ENCODE assay signal across 9 cellular contexts in genomic region chr1:66439028-66439427, GRCh38.
A peak's percentile ranks its signal among the peaks of the same experiment; 100 is the strongest.
DNase-seq lines count a peak whose midpoint lies in the region; ATAC-seq, FAIRE-seq and TF ChIP-seq lines count a peak whose summit lies in the region.
"Had no signal": no experiment of that assay in that cellular context is flagged by ENCODE, and none has a peak within 500 bp of the region (broad histone marks: within the 10 kb centered on the region; RNA-seq: fewer than 3 reads in every experiment).

No MANE protein-coding gene starts in this region.

- ATAC-seq in right lobe of liver (peak in 3 of 4 donors; percentile 27 to 67 (median 60)), HepG2 (no peak), HG03175 (IDR thresholded peaks at IDR 0.05; ENCODE audit: unreplicated experiment) (peak; percentile 80), T-cell (replicated peaks in 1 of 4) (no peak)
- peak; percentile 65 for ATAC-seq in stimulated activated memory B cell treated with anti-CD40 and anti-IgM and Interleukin-4, amounts not matched to agents 10 μg/mL and 1 μg/mL and 100 μg/mL, for 72 hours

- H4K20me1 ChIP-seq in HepG2 (ENCODE audit: insufficient read depth, low read length) = no peaks in the 10 kb centered on the region

- no peak overlapping the region for H3K9ac ChIP-seq in HepG2 (ENCODE audit: insufficient read depth, low read depth, low read length)

- H3K9me3 ChIP-seq in right lobe of liver = no peaks in the 10 kb centered on the region
- H3K9me3 ChIP-seq in HepG2 (ENCODE audit: low read length) = no peaks in the 10 kb centered on the region

- H3K9me3 Mint-ChIP-seq in activated CD4-positive, alpha-beta memory T cell treated with anti-CD3 and anti-CD28 coated beads for 36 hours = no peaks in the 10 kb centered on the region
- H3K9me3 Mint-ChIP-seq in stimulated activated memory B cell treated with anti-CD40 and anti-IgM and Interleukin-4, amounts not matched to agents 10 μg/mL and 1 μg/mL and 100 μg/mL, for 72 hours = no peaks in the 10 kb centered on the region
- no peaks in the 10 kb centered on the region for H3K9me3 Mint-ChIP-seq in T-cell

- H3K4me3 ChIP-seq in right lobe of liver = no peak overlapping the region
- H3K4me3 ChIP-seq in HepG2 (replicated peaks in 1 of 3; ENCODE audit: insufficient read depth in 1 of 3, low read depth in 2 of 3, low read length in 3 of 3) = no peak overlapping the region

- peaks cover 41% of the 10 kb centered on the region for H3K4me1 Mint-ChIP-seq in activated CD4-positive, alpha-beta memory T cell treated with anti-CD3 and anti-CD28 coated beads for 36 hours (ENCODE audit: low read depth)
- peaks cover 44% of the 10 kb centered on the region for H3K4me1 Mint-ChIP-seq in stimulated activated memory B cell treated with anti-CD40 and anti-IgM and Interleukin-4, amounts not matched to agents 10 μg/mL and 1 μg/mL and 100 μg/mL, for 72 hours
- H3K4me1 Mint-ChIP-seq in T-cell = peaks cover 7 to 29% (median 15%) of the 10 kb centered on the region in 3 donors

- CTCF ChIA-PET in HepG2 (lab: Yijun Ruan, JAX; ENCODE audit: low intra/inter-chr PET ratio, low total read pairs) = no interaction called here
- CTCF ChIA-PET in activated CD4-positive, alpha-beta memory T cell treated with anti-CD3 and anti-CD28 coated beads for 36 hours (lab: Charles Lee) = interaction anchor here (0.6 to 1.4 kb wide), 3 partner anchors 11 to 196 kb away, joined by 3 to 6 read pairs (median 5); no protein-coding TSS in a partner anchor
- CTCF ChIA-PET in T-cell (lab: Charles Lee) = no interaction called here

- TF ChIP-seq CTCF in right lobe of liver (IDR thresholded peaks at IDR 0.05) = no peak
- TF ChIP-seq CTCF in HepG2 (CRISPR knock-in tag; IDR thresholded peaks at IDR 0.05) = no peak

- no peaks in the 10 kb centered on the region for H3K36me3 ChIP-seq in right lobe of liver
- no peaks in the 10 kb centered on the region for H3K36me3 ChIP-seq in HepG2 (replicated peaks in 1 of 2; ENCODE audit: control insufficient read depth in 1 of 2, insufficient read depth in 2 of 2, low read length in 2 of 2)

- TF ChIP-seq RAD21 in HepG2 (CRISPR knock-in tag; IDR thresholded peaks at IDR 0.05) = no peak

- no peak for TF ChIP-seq POLR2A in right lobe of liver (IDR thresholded peaks at IDR 0.05)
- no peak for TF ChIP-seq POLR2A in HepG2 (IDR thresholded peaks at IDR 0.05; ENCODE audit: insufficient read depth in 1 of 2, low read depth in 2 of 2, low read length in 2 of 2)

- no peak overlapping the region for H3K4me3 Mint-ChIP-seq in activated CD4-positive, alpha-beta memory T cell treated with anti-CD3 and anti-CD28 coated beads for 36 hours
- H3K4me3 Mint-ChIP-seq in stimulated activated memory B cell treated with anti-CD40 and anti-IgM and Interleukin-4, amounts not matched to agents 10 μg/mL and 1 μg/mL and 100 μg/mL, for 72 hours = peak overlapping the region; percentile 50
- no peak overlapping the region for H3K4me3 Mint-ChIP-seq in T-cell

- no peaks in the 10 kb centered on the region for H3K27me3 ChIP-seq in right lobe of liver
- no peaks in the 10 kb centered on the region for H3K27me3 ChIP-seq in HepG2 (ENCODE audit: control insufficient read depth in 1 of 2, insufficient read depth in 2 of 2, low read length in 2 of 2)

- H3K27ac ChIP-seq in right lobe of liver (no peak overlapping the region), HepG2 (ENCODE audit: extremely low read length, insufficient read depth, low read length) (no peak overlapping the region)

- POLR2A ChIA-PET in HepG2 (lab: Yijun Ruan, JAX) (no interaction called here), T-cell (lab: Charles Lee) (no interaction called here)
- POLR2A ChIA-PET in activated CD4-positive, alpha-beta memory T cell treated with anti-CD3 and anti-CD28 coated beads for 36 hours (lab: Charles Lee) = no interaction called here

- no peaks in the 10 kb centered on the region for H3K36me3 Mint-ChIP-seq in activated CD4-positive, alpha-beta memory T cell treated with anti-CD3 and anti-CD28 coated beads for 36 hours
- no peaks in the 10 kb centered on the region for H3K36me3 Mint-ChIP-seq in stimulated activated memory B cell treated with anti-CD40 and anti-IgM and Interleukin-4, amounts not matched to agents 10 μg/mL and 1 μg/mL and 100 μg/mL, for 72 hours
- no peaks in the 10 kb centered on the region for H3K36me3 Mint-ChIP-seq in T-cell

- in situ Hi-C loops in HepG2 (cut with HindIII; ENCODE audit: extremely low pct_ligation_motif_present, low pct_unique_long_range_greater_than_20kb) = no loop called here

- TF ChIP-seq EP300 in HepG2 (IDR thresholded peaks at IDR 0.05; ENCODE audit: low read depth in 2 of 2, low read length in 2 of 2) = no peak
- TF ChIP-seq EP300 in HepG2 (CRISPR knock-in tag; IDR thresholded peaks at IDR 0.05; ENCODE audit: borderline replicate concordance) = no peak

- no peaks in the 10 kb centered on the region for H3K27me3 Mint-ChIP-seq in activated CD4-positive, alpha-beta memory T cell treated with anti-CD3 and anti-CD28 coated beads for 36 hours
- no peaks in the 10 kb centered on the region for H3K27me3 Mint-ChIP-seq in stimulated activated memory B cell treated with anti-CD40 and anti-IgM and Interleukin-4, amounts not matched to agents 10 μg/mL and 1 μg/mL and 100 μg/mL, for 72 hours
- H3K27me3 Mint-ChIP-seq in T-cell = no peaks in the 10 kb centered on the region

- no peak for DNase-seq in right lobe of liver
- no peak for DNase-seq in HepG2 (ENCODE audit: low spot score)
- DNase-seq in activated CD4-positive, alpha-beta memory T cell treated with anti-CD3 and anti-CD28 coated beads for 36 hours = peak; percentile 22
- no peak for DNase-seq in T-cell
- DNase-seq in amygdala (lab: John Stamatoyannopoulos, UW) = no peak
- no peak for DNase-seq in activated CD4-positive, alpha-beta T cell treated with anti-CD3 and anti-CD28 coated beads, Interleukin-2, amount 50 U/mL, for 48 hours

- no peak for FAIRE-seq in HepG2 (lab: Jason Lieb, UNC)
- FAIRE-seq: G401.6 had no signal

- no peaks in the 10 kb centered on the region for H3K4me1 ChIP-seq in right lobe of liver
- H3K4me1 ChIP-seq in HepG2 (ENCODE audit: insufficient read depth, low read length) = no peaks in the 10 kb centered on the region

- intact Hi-C loops in right lobe of liver (cut with DNase I) (no loop called here), HepG2 (cut with micrococcal nuclease; ENCODE audit: unreplicated experiment) (no loop called here)
- intact Hi-C loops in activated CD4-positive, alpha-beta memory T cell treated with anti-CD3 and anti-CD28 coated beads for 36 hours (cut with micrococcal nuclease) = loop anchor here (1.0 to 10.0 kb wide), 3 partner anchors 181 to 716 kb away; no protein-coding TSS in a partner anchor

- H3K4me2 ChIP-seq in HepG2 (ENCODE audit: low read depth, low read length) = no peak overlapping the region

- H3K27ac Mint-ChIP-seq in activated CD4-positive, alpha-beta memory T cell treated with anti-CD3 and anti-CD28 coated beads for 36 hours = peak overlapping the region; percentile 19
- peak overlapping the region; percentile 84 for H3K27ac Mint-ChIP-seq in stimulated activated memory B cell treated with anti-CD40 and anti-IgM and Interleukin-4, amounts not matched to agents 10 μg/mL and 1 μg/mL and 100 μg/mL, for 72 hours
- peak overlapping the region in 1 of 2 donors; percentile 21 for H3K27ac Mint-ChIP-seq in T-cell

- H3K79me2 ChIP-seq in HepG2 (ENCODE audit: insufficient read depth, low read length) = no peaks in the 10 kb centered on the region

- H2AFZ ChIP-seq in HepG2 (ENCODE audit: low read length) = no peak overlapping the region

- no TSS peak for BruUV-seq in HepG2 (replicated peaks; lab: Mats Ljungman, UMichigan)

- WGBS in right lobe of liver (ENCODE audit: insufficient coverage, low coverage, low lambda C conversion rate, missing lambda C conversion rate) = 40% methylated on average over 3 of the region's 3 CpGs
- WGBS in HepG2 (ENCODE audit: low lambda C conversion rate) = 38% methylated on average over 3 of the region's 3 CpGs

TF ChIP-seq in HepG2, 621 proteins besides CTCF, POLR2A, EP300 and RAD21:
- no peak for TF ChIP-seq RFX1 (IDR thresholded peaks at IDR 0.05)
- no peak for TF ChIP-seq TCF7 (IDR thresholded peaks at IDR 0.05; ENCODE audit: low read depth)
- no peak for TF ChIP-seq ZSCAN29 (CRISPR knock-in tag; conservative IDR thresholded peaks at IDR 0.05)
- TF ChIP-seq PLSCR1 (CRISPR knock-in tag; IDR thresholded peaks at IDR 0.05; ENCODE audit: borderline replicate concordance) = no peak
- no peak for TF ChIP-seq HES4 (CRISPR knock-in tag; IDR thresholded peaks at IDR 0.05; ENCODE audit: borderline replicate concordance)
- no peak for TF ChIP-seq ZNF530 (CRISPR knock-in tag; IDR thresholded peaks at IDR 0.05; ENCODE audit: low read depth)
- TF ChIP-seq ADNP (CRISPR knock-in tag; IDR thresholded peaks at IDR 0.05) = no peak
- TF ChIP-seq PHF20 (CRISPR knock-in tag; IDR thresholded peaks at IDR 0.05) = no peak
- no peak for TF ChIP-seq ZNF598 (CRISPR knock-in tag; IDR thresholded peaks at IDR 0.05; ENCODE audit: borderline replicate concordance)
- TF ChIP-seq ZFP91 (CRISPR knock-in tag; IDR thresholded peaks at IDR 0.05; ENCODE audit: borderline replicate concordance) = no peak
- TF ChIP-seq POLR2AphosphoS5 (IDR thresholded peaks at IDR 0.05; ENCODE audit: low read depth, low read length) = no peak
- TF ChIP-seq TARDBP (CRISPR knock-in tag; IDR thresholded peaks at IDR 0.05) = no peak

Comparison
In these comparisons a context has a peak if more than half of its experiments do, and no peak if none do; other contexts are left out.
1. ATAC-seq: peak in right lobe of liver (3 of 4), HG03175 (single experiment) and stimulated activated memory B cell treated with anti-CD40 and anti-IgM and Interleukin-4, amounts not matched to agents 10 μg/mL and 1 μg/mL and 100 μg/mL, for 72 hours (single experiment); none in HepG2 (single experiment) and T-cell (0 of 4).